Comparison of ENCODE assay signal across 23 cellular contexts in genomic region chr19:56145698-56146097, GRCh38. TPM values are rescaled to one million over a fixed set of nuclear protein-coding genes. Genes with fewer than 3 reads are reported as not detected.
A peak's percentile ranks its signal among the peaks of the same experiment; 100 is the strongest.
DNase-seq lines count a peak whose midpoint lies in the region; ATAC-seq and TF ChIP-seq lines count a peak whose summit lies in the region.
"Had no signal": no experiment of that assay in that cellular context is flagged by ENCODE, and none has a peak within 500 bp of the region (broad histone marks: within the 10 kb centered on the region; RNA-seq: fewer than 3 reads in every experiment).

No MANE protein-coding gene starts in this region.

- peaks cover 22 to 28% of the 10 kb centered on the region in 2 donors for H3K4me1 Mint-ChIP-seq in natural killer cell treated with Interleukin-12 subunit alpha and Interleukin-12 subunit beta and Interleukin-15 and Interleukin-18, amount 100 ng/mL, for 72 hours (ENCODE audit: low read depth in 2 of 2)

- H3K27ac Mint-ChIP-seq in natural killer cell treated with Interleukin-12 subunit alpha and Interleukin-12 subunit beta and Interleukin-15 and Interleukin-18, amount 100 ng/mL, for 72 hours: no peak overlapping the region
- H3K27ac Mint-ChIP-seq: CD14-positive monocyte; CD4-positive, alpha-beta T cell had no signal

- no peaks in the 10 kb centered on the region for H3K27me3 Mint-ChIP-seq in natural killer cell treated with Interleukin-12 subunit alpha and Interleukin-12 subunit beta and Interleukin-15 and Interleukin-18, amount 100 ng/mL, for 72 hours
- H3K27me3 Mint-ChIP-seq: CD4-positive, alpha-beta T cell had no signal

- TF ChIP-seq CTCF in GM20000 (IDR thresholded peaks at IDR 0.05; ENCODE audit: extremely low read depth, missing control alignments) (no peak), VCaP (conservative IDR thresholded peaks at IDR 0.05) (no peak)

- H3K4me3 Mint-ChIP-seq in natural killer cell treated with Interleukin-12 subunit alpha and Interleukin-12 subunit beta and Interleukin-15 and Interleukin-18, amount 100 ng/mL, for 72 hours: no peak overlapping the region
- H3K4me3 Mint-ChIP-seq: CD14-positive monocyte; CD4-positive, alpha-beta T cell; CD8-positive, alpha-beta memory T cell had no signal

- H3K9me3 Mint-ChIP-seq in natural killer cell treated with Interleukin-12 subunit alpha and Interleukin-12 subunit beta and Interleukin-15 and Interleukin-18, amount 100 ng/mL, for 72 hours: no peaks in the 10 kb centered on the region
- H3K9me3 Mint-ChIP-seq: CD4-positive, alpha-beta T cell; CD8-positive, alpha-beta memory T cell had no signal

- no peaks in the 10 kb centered on the region for H3K36me3 Mint-ChIP-seq in natural killer cell treated with Interleukin-12 subunit alpha and Interleukin-12 subunit beta and Interleukin-15 and Interleukin-18, amount 100 ng/mL, for 72 hours

- peak; percentile 36 for ATAC-seq in left lobe of liver
- no peak for ATAC-seq in natural killer cell treated with Interleukin-12 subunit alpha and Interleukin-12 subunit beta and Interleukin-15 and Interleukin-18, amount 100 ng/mL, for 72 hours
- no peak for ATAC-seq in GM18498 (IDR thresholded peaks at IDR 0.05; ENCODE audit: unreplicated experiment)
- ATAC-seq: A549, GM12878 had no signal

- peak; percentile 17 for DNase-seq in GM20000 (ENCODE audit: low spot score)
- peak; percentile 63 for DNase-seq in left lobe of liver (ENCODE audit: low spot score)
- no peak for DNase-seq in natural killer cell treated with Interleukin-12 subunit alpha and Interleukin-12 subunit beta and Interleukin-15 and Interleukin-18, amount 100 ng/mL, for 72 hours (ENCODE audit: low spot score)
- DNase-seq in posterior vena cava (ENCODE audit: low spot score): no peak
- DNase-seq: 8988T; ACHN; AML-193; BE2C; CD4-positive, alpha-beta T cell; CD8-positive, alpha-beta memory T cell; DMS 273 treated with DMSO at 0.1 percent for 48 hours; DMS79; EL; GDM1; GM23248; H7; HCEC 1CT had no signal

- peak overlapping the region; percentile 19; the same call in 1 of the 2 replicates for H3K27ac ChIP-seq in VCaP
- H3K27ac ChIP-seq: A549, GM23248 had no signal

- intact Hi-C loops in posterior vena cava (cut with DNase I): no loop called here

RNA-seq across cellular contexts. Expression of gene ZNF444, which starts 4.6 kb away (rescaled TPM):
- total RNA-seq in left lobe of liver (58.5 TPM), posterior vena cava (10 to 100 TPM; 17.8 to 23.8 TPM)
- total RNA-seq in natural killer cell treated with Interleukin-12 subunit alpha and Interleukin-12 subunit beta and Interleukin-15 and Interleukin-18, amount 100 ng/mL, for 72 hours: 10 to 100 TPM; 23.2 to 50.6 TPM

RNA-seq across cellular contexts. Expression of gene ZNF787, which starts 24.6 kb away (rescaled TPM):
- total RNA-seq in left lobe of liver: 29.0 TPM
- total RNA-seq in natural killer cell treated with Interleukin-12 subunit alpha and Interleukin-12 subunit beta and Interleukin-15 and Interleukin-18, amount 100 ng/mL, for 72 hours: 10 to 100 TPM; 39.2 to 60.6 TPM
- 10 to 100 TPM; 19.0 to 24.7 TPM for total RNA-seq in posterior vena cava

RNA-seq across cellular contexts. Expression of gene GALP, which starts 30.1 kb away (rescaled TPM):
- total RNA-seq in left lobe of liver (not detected), posterior vena cava (not detected)
- total RNA-seq in natural killer cell treated with Interleukin-12 subunit alpha and Interleukin-12 subunit beta and Interleukin-15 and Interleukin-18, amount 100 ng/mL, for 72 hours: not detected
- total RNA-seq: CD4-positive, alpha-beta T cell; CD8-positive, alpha-beta memory T cell; GM12878; GM23248; H1; H7 had no signal

RNA-seq across cellular contexts. Expression of gene ZSCAN5B, which starts 51.9 kb away (rescaled TPM):
- total RNA-seq in left lobe of liver (not detected), posterior vena cava (not detected)
- total RNA-seq in natural killer cell treated with Interleukin-12 subunit alpha and Interleukin-12 subunit beta and Interleukin-15 and Interleukin-18, amount 100 ng/mL, for 72 hours: not detected
- total RNA-seq: CD4-positive, alpha-beta T cell; CD8-positive, alpha-beta memory T cell; GM12878; GM23248; H1; H7 had no signal

RNA-seq across cellular contexts. Expression of gene ZSCAN5C, which starts 56.4 kb away (rescaled TPM):
- total RNA-seq in left lobe of liver: not detected
- not detected for total RNA-seq in natural killer cell treated with Interleukin-12 subunit alpha and Interleukin-12 subunit beta and Interleukin-15 and Interleukin-18, amount 100 ng/mL, for 72 hours
- total RNA-seq in posterior vena cava: not detected
- total RNA-seq: CD4-positive, alpha-beta T cell; CD8-positive, alpha-beta memory T cell; GM12878; GM23248; H1; H7 had no signal

Comparison
In these comparisons a context has a peak if more than half of its experiments do, and no peak if none do; other contexts are left out.
1. DNase-seq: peak in GM20000 (single experiment) and left lobe of liver (single experiment); none in natural killer cell treated with Interleukin-12 subunit alpha and Interleukin-12 subunit beta and Interleukin-15 and Interleukin-18, amount 100 ng/mL, for 72 hours (single experiment) and posterior vena cava (single experiment).